9 cellular contexts compared by ENCODE assay signal in the genomic region with DNA sequence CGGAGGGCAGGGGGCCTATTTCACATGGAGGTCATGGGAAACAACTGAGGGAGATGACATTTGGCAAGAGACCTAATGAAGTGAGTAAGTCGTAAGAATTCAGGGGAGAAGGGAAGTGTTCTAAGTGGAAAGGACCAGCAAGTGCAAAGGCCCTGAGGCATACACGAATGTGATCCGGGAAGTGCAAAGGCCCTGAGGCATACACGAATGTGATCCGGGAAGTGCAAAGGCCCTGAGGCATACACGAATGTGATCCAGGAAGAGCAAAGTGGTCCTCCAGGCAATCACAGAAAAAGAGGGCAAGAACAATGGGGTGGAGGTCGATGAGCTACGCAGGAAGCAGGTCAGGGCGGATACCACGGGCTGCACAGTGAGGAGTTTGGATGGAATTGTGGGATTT.
"Had no signal": no experiment of that assay in that cellular context is flagged by ENCODE, and none has a peak within 500 bp of the region (broad histone marks: within the 10 kb centered on the region; RNA-seq: fewer than 3 reads in every experiment).

No MANE protein-coding gene starts in this region.

- H3K27ac ChIP-seq: GM23248, HL-60 had no signal

- DNase-seq: GM23248, GOT3, H9, HCEC 1CT, HFFc6, IMR-90, KBM-7 had no signal

- H3K27ac Mint-ChIP-seq: H9, HFFc6 had no signal

- H3K4me3 Mint-ChIP-seq: H9, HFFc6 had no signal

- H3K9me3 Mint-ChIP-seq: H9, HFFc6 had no signal

- H2AFZ ChIP-seq: GM23248 had no signal

- FAIRE-seq: H54 had no signal

- H3K9ac ChIP-seq: GM23248 had no signal

- H3K4me3 ChIP-seq: GM23248 had no signal
